8 cellular contexts compared by ENCODE assay signal in genomic region chr20:561437-562231, GRCh38. TPM values are rescaled to one million over a fixed set of nuclear protein-coding genes. Genes with fewer than 3 reads are reported as not detected.
DNase-seq lines count a peak whose midpoint lies in the region; ATAC-seq and TF ChIP-seq lines count a peak whose summit lies in the region.

No MANE protein-coding gene starts in this region.

- TF ChIP-seq CTCF in Peyer's patch (IDR thresholded peaks at IDR 0.05) (peak; percentile 50 to 97 (median 90)), ovary (IDR thresholded peaks at IDR 0.05) (peak; percentile 32 to 83 (median 75))

- WGBS in ovary, 3 donors, result 23 to 28% (median 25%) methylated on average over 12 of the region's 12 CpGs

- H3K27me3 ChIP-seq in Peyer's patch, result no peaks in the 10 kb centered on the region
- H3K27me3 ChIP-seq in ovary, result no peaks in the 10 kb centered on the region

- H3K4me3 ChIP-seq in Peyer's patch (no peak overlapping the region), ovary (no peak overlapping the region)

- TF ChIP-seq POLR2A in Peyer's patch (IDR thresholded peaks at IDR 0.05) (no peak), ovary (IDR thresholded peaks at IDR 0.05) (no peak)

- H3K36me3 ChIP-seq in Peyer's patch (no peaks in the 10 kb centered on the region), ovary (no peaks in the 10 kb centered on the region)

- H3K27ac ChIP-seq in Peyer's patch (no peak overlapping the region), ovary (no peak overlapping the region)

- no peaks in the 10 kb centered on the region for H3K4me1 ChIP-seq in Peyer's patch
- no peaks in the 10 kb centered on the region for H3K4me1 ChIP-seq in ovary (ENCODE audit: insufficient read depth)

- intact Hi-C loops in ovary (cut with DNase I), result loop anchor here (5.0 to 10.0 kb wide), 4 partner anchors 83 to 176 kb away; no protein-coding TSS in a partner anchor

- H3K9me3 ChIP-seq in Peyer's patch, result no peaks in the 10 kb centered on the region
- no peaks in the 10 kb centered on the region for H3K9me3 ChIP-seq in ovary

- DNase-seq in NCI-H1436 (lab: John Stamatoyannopoulos, UW) (peak; percentile 55), NCI-H1436 treated with DMSO at 0.1 percent for 48 hours (lab: John Stamatoyannopoulos, UW) (no peak), Kasumi-1 (lab: John Stamatoyannopoulos, UW) (peak; percentile 75 to 86), Peyer's patch (peak; percentile 22 to 78 (median 57)), globus pallidus (ENCODE audit: low spot score) (peak; percentile 52), ovary (peak; percentile 24 to 59 (median 53))
- peak; percentile 75 for DNase-seq in activated effector memory CD4-positive, alpha-beta T cell treated with anti-CD3 and anti-CD28 coated beads, Interleukin-2, amount 50 U/mL, for 16 hours

- ATAC-seq in GM21447 (IDR thresholded peaks at IDR 0.05; ENCODE audit: unreplicated experiment), result no peak

- TF ChIP-seq EP300 in ovary (IDR thresholded peaks at IDR 0.05), result no peak

RNA-seq across cellular contexts. Expression of gene CSNK2A1, which starts 18.0 kb away (rescaled TPM):
- 100 to 1,000 TPM in 2 of 4 donors, 10 to 100 TPM in 2; 60.2 to 105 (median 97.3) TPM for total RNA-seq in Peyer's patch
- 100 to 1,000 TPM in 1 of 7 donors, 10 to 100 TPM in 6; 40.9 to 117 (median 95.7) TPM for total RNA-seq in ovary
- polyA plus RNA-seq in ovary, result 100 to 1,000 TPM in 1 of 2 donors, 10 to 100 TPM in 1; 35.8 to 145 TPM

RNA-seq across cellular contexts. Expression of gene TCF15, which starts 48.5 kb away (rescaled TPM):
- total RNA-seq in Peyer's patch, result not detected
- total RNA-seq in ovary, result under 1 TPM in 5 of 7 donors, not detected in 2; 0.23 to 0.75 (median 0.33) TPM
- polyA plus RNA-seq in ovary, result under 1 TPM; 0.15 to 0.18 TPM
